Comparison of ENCODE assay signal across 24 cellular contexts in genomic region chrX:108601276-108601675, GRCh38.
A peak's percentile ranks its signal among the peaks of the same experiment; 100 is the strongest.
DNase-seq lines count a peak whose midpoint lies in the region; ATAC-seq, FAIRE-seq and TF ChIP-seq lines count a peak whose summit lies in the region.
"Had no signal": no experiment of that assay in that cellular context is flagged by ENCODE, and none has a peak within 500 bp of the region (broad histone marks: within the 10 kb centered on the region; RNA-seq: fewer than 3 reads in every experiment).

No MANE protein-coding gene starts in this region.

- H3K9ac ChIP-seq in H9 (ENCODE audit: extremely low read depth, insufficient read length, low read length) = no peak overlapping the region
- H3K9ac ChIP-seq in kidney (ENCODE audit: low read length in 2 of 2) = no peak overlapping the region
- H3K9ac ChIP-seq: BLaER1 had no signal

- H3K27me3 Mint-ChIP-seq in H9 (ENCODE audit: low read depth) = no peaks in the 10 kb centered on the region
- H3K27me3 Mint-ChIP-seq: CD4-positive, alpha-beta memory T cell had no signal

- no peaks in the 10 kb centered on the region for H3K79me2 ChIP-seq in H9 (ENCODE audit: insufficient read depth, low read length)

- no peak overlapping the region for H4K5ac ChIP-seq in H9 (ENCODE audit: insufficient read length, low read depth, low read length)

- no peak overlapping the region for H3K23ac ChIP-seq in H9 (ENCODE audit: insufficient read length, low read depth, low read length)

- H2BK5ac ChIP-seq in H9 (ENCODE audit: insufficient read length, low read length) = no peak overlapping the region

- no peaks in the 10 kb centered on the region for H3K79me1 ChIP-seq in H9 (ENCODE audit: insufficient read depth, low read depth, low read length, poor library complexity, severe bottlenecking)

- peaks cover 0 to 5% of the 10 kb centered on the region in 2 experiments; a peak in 1 of 4 replicates for H3K4me1 Mint-ChIP-seq in H9
- H3K4me1 Mint-ChIP-seq: CD4-positive, alpha-beta memory T cell had no signal

- no peak for ATAC-seq in HG03469 (IDR thresholded peaks at IDR 0.05; ENCODE audit: unreplicated experiment)

- no peaks in the 10 kb centered on the region for H4K20me1 ChIP-seq in H9 (ENCODE audit: control insufficient read depth, insufficient read depth, insufficient read length)
- H4K20me1 ChIP-seq: BLaER1 had no signal

- DNase-seq in H9 = peak; percentile 38
- peak; percentile 5 for DNase-seq in choroid plexus epithelial cell (ENCODE audit: low read depth)
- DNase-seq in kidney glomerular epithelial cell (lab: John Stamatoyannopoulos, UW) = peak; percentile 0
- DNase-seq in NCI-H774 (lab: John Stamatoyannopoulos, UW) = no peak
- DNase-seq in posterior cingulate gyrus = no peak
- no peak for DNase-seq in kidney
- DNase-seq: CD4-positive, alpha-beta memory T cell; DMS 273 treated with DMSO at 0.1 percent for 48 hours; DMS79 treated with DMSO at 0.1 percent for 48 hours; HFFc6; KG1; NCI-H1105; NCI-H146; NCI-H2029; NCI-H2227 treated with DMSO at 0.1 percent for 48 hours; NCI-H510A treated with DMSO at 0.1 percent for 48 hours; NCI-H748 treated with DMSO at 0.1 percent for 48 hours; Peyer's patch; SJCRH30 had no signal

- no peak overlapping the region for H3K18ac ChIP-seq in H9 (ENCODE audit: insufficient read length, low read depth, low read length)

- H3K27ac Mint-ChIP-seq in H9 = peak overlapping the region in 1 of 3 experiments; percentile 22; a peak in 1 of 7 replicates
- H3K27ac Mint-ChIP-seq: CD4-positive, alpha-beta memory T cell; HFFc6 had no signal

- no peak overlapping the region for H2AK5ac ChIP-seq in H9 (ENCODE audit: insufficient read length, low read length)

- H3K9me3 ChIP-seq in H9 (ENCODE audit: control insufficient read depth, low read depth, low read length) = no peaks in the 10 kb centered on the region
- H3K9me3 ChIP-seq in kidney (ENCODE audit: control insufficient read depth in 1 of 2, low read length in 2 of 2) = no peaks in the 10 kb centered on the region
- H3K9me3 ChIP-seq: Caco-2, Peyer's patch, SJCRH30 had no signal

- no peak overlapping the region for H2BK20ac ChIP-seq in H9 (ENCODE audit: low read depth, low read length, poor library complexity, severe bottlenecking)

- H3T11ph ChIP-seq in H9 (ENCODE audit: low read length) = no peak overlapping the region

- no peak overlapping the region for H3K27ac ChIP-seq in H9 (ENCODE audit: insufficient read length, low read depth, low read length)
- no peak overlapping the region for H3K27ac ChIP-seq in kidney (ENCODE audit: low read depth in 2 of 2, low read length in 2 of 2)
- H3K27ac ChIP-seq: BLaER1, Peyer's patch, SJCRH30 had no signal

- H3K23me2 ChIP-seq in H9 (ENCODE audit: insufficient read length, low read depth, low read length, poor library complexity, severe bottlenecking) = no peaks in the 10 kb centered on the region

- H3K36me3 ChIP-seq in kidney (ENCODE audit: control insufficient read depth in 1 of 2, insufficient read depth in 2 of 2, low read length in 2 of 2) = no peaks in the 10 kb centered on the region
- H3K36me3 ChIP-seq: BLaER1, Peyer's patch, SJCRH30 had no signal

- intact Hi-C loops in posterior cingulate gyrus (cut with DNase I) = no loop called here
- intact Hi-C loops in kidney (cut with DNase I) = no loop called here

- no peak overlapping the region for H2BK12ac ChIP-seq in H9 (ENCODE audit: insufficient read length, low read depth, low read length)

- H3K14ac ChIP-seq in H9 (ENCODE audit: insufficient read depth, low read length) = no peak overlapping the region

- no peak overlapping the region for H3K4ac ChIP-seq in H9 (ENCODE audit: low read depth, low read length)

- H3K4me1 ChIP-seq in H9 (ENCODE audit: insufficient read depth, low read length) (no peaks in the 10 kb centered on the region), kidney (ENCODE audit: control insufficient read depth in 1 of 2, insufficient read depth in 1 of 2, low read depth in 1 of 2, low read length in 2 of 2) (no peaks in the 10 kb centered on the region)
- H3K4me1 ChIP-seq: BLaER1, Caco-2, Peyer's patch, SJCRH30 had no signal

- H2AFZ ChIP-seq in H9 (ENCODE audit: low read length) = no peak overlapping the region

- no peak overlapping the region for H4K8ac ChIP-seq in H9 (replicated peaks; ENCODE audit: insufficient read length, low read depth, low read length)

- H3K4me3 Mint-ChIP-seq in H9 = no peak overlapping the region
- H3K4me3 Mint-ChIP-seq: CD4-positive, alpha-beta memory T cell; HFFc6 had no signal

- H3K4me3 ChIP-seq in choroid plexus epithelial cell (ENCODE audit: low read depth, low read length) = no peak overlapping the region
- H3K4me3 ChIP-seq in kidney (ENCODE audit: low read length in 2 of 2) = no peak overlapping the region
- H3K4me3 ChIP-seq: BLaER1, Peyer's patch, SJCRH30 had no signal

- H2BK15ac ChIP-seq in H9 (ENCODE audit: low read depth, low read length) = no peak overlapping the region

- no CpG with 5 or more reads among the region's 4 CpGs for WGBS in H9 (ENCODE audit: extremely low coverage, insufficient read length, low lambda C conversion rate)

- H3K36me3 Mint-ChIP-seq in H9 (ENCODE audit: insufficient read depth in 1 of 3, low read depth in 3 of 3) = peaks cover 12 to 35% (median 35%) of the 10 kb centered on the region in 3 experiments; a peak in 6 of 7 replicates
- H3K36me3 Mint-ChIP-seq: CD4-positive, alpha-beta memory T cell had no signal

- FAIRE-seq in kidney (lab: Jason Lieb, UNC) = no peak
- FAIRE-seq: GM12891, H54 had no signal

- no peaks in the 10 kb centered on the region for H3K9me3 Mint-ChIP-seq in H9
- H3K9me3 Mint-ChIP-seq: CD4-positive, alpha-beta memory T cell; HFFc6 had no signal

- no peak overlapping the region for H3K56ac ChIP-seq in H9 (ENCODE audit: insufficient read length, low read depth, low read length)

- H2BK120ac ChIP-seq in H9 (ENCODE audit: low read depth, low read length, poor library complexity, severe bottlenecking) = no peak overlapping the region

- no peak overlapping the region for H3K4me2 ChIP-seq in H9 (ENCODE audit: insufficient read depth, insufficient read length, low read length)
- H3K4me2 ChIP-seq: BLaER1 had no signal

- no peaks in the 10 kb centered on the region for H3K27me3 ChIP-seq in H9 (ENCODE audit: insufficient read depth, low read length)
- H3K27me3 ChIP-seq: Peyer's patch, SJCRH30 had no signal

- no peak overlapping the region for H4K91ac ChIP-seq in H9 (ENCODE audit: insufficient read length, low read depth, low read length)

- TF ChIP-seq CTCF in H9 (conservative IDR thresholded peaks at IDR 0.05) = no peak
- TF ChIP-seq CTCF in choroid plexus epithelial cell (conservative IDR thresholded peaks at IDR 0.05; ENCODE audit: low read depth, low read length) = no peak
- TF ChIP-seq CTCF in kidney (IDR thresholded peaks at IDR 0.05; ENCODE audit: borderline replicate concordance, extremely low read depth, insufficient read depth) = no peak

Comparison
In these comparisons a context has a peak if more than half of its experiments do, and no peak if none do; other contexts are left out.
1. DNase-seq: peak in H9 (single experiment), choroid plexus epithelial cell (single experiment) and kidney glomerular epithelial cell (single experiment); none in NCI-H774 (single experiment), posterior cingulate gyrus (0 of 10) and kidney (single experiment).